In the genomic region with DNA sequence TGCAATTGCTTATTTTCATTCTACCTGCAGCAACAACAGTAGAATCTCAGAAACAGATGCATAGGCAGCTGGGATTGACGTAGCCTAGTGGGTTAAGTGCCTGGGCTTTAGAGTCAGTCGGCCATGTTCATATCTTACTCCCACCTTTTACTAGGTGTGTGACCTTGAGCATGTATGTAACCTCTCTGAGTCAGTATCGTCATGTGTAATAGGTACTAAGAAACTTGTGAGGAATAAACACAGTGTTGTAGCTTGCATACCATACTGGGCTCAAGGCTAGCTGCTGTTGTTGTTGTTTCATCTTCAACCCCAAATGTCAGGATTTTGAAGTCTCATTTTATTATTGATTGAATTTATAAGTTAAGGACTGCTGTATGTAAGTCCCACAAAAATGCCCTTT, we compare ENCODE assay signal across 12 cellular contexts.
"Had no signal": no experiment of that assay in that cellular context is flagged by ENCODE, and none has a peak within 500 bp of the region (broad histone marks: within the 10 kb centered on the region; RNA-seq: fewer than 3 reads in every experiment).

No MANE protein-coding gene starts in this region.

- H3K27me3 Mint-ChIP-seq: effector memory CD8-positive, alpha-beta T cell had no signal

- H3K27me3 ChIP-seq: ascending aorta, foreskin keratinocyte had no signal

- H3K27ac ChIP-seq: foreskin keratinocyte had no signal

- H3K4me3 Mint-ChIP-seq: nephron had no signal

- DNase-seq: activated CD8-positive, alpha-beta memory T cell treated with anti-CD3 and anti-CD28 coated beads for 24 hours; activated effector memory CD4-positive, alpha-beta T cell treated with Interleukin-2 at 50 U/mL for 16 hours; dermis blood vessel endothelial cell; effector memory CD8-positive, alpha-beta T cell; foreskin keratinocyte; glutamatergic neuron; mesendoderm had no signal

- H3K27ac Mint-ChIP-seq: nephron had no signal

- H3K4me3 ChIP-seq: ascending aorta had no signal

- FAIRE-seq: bronchial epithelial cell had no signal

- H3K9me3 Mint-ChIP-seq: effector memory CD8-positive, alpha-beta T cell; nephron had no signal

- H3K9me3 ChIP-seq: ascending aorta had no signal

- ATAC-seq: effector memory CD8-positive, alpha-beta T cell; foreskin keratinocyte; sciatic nerve; SK-N-SH treated with all-trans-retinoic acid at 6 μM for 48 hours had no signal
